In the genomic region with DNA sequence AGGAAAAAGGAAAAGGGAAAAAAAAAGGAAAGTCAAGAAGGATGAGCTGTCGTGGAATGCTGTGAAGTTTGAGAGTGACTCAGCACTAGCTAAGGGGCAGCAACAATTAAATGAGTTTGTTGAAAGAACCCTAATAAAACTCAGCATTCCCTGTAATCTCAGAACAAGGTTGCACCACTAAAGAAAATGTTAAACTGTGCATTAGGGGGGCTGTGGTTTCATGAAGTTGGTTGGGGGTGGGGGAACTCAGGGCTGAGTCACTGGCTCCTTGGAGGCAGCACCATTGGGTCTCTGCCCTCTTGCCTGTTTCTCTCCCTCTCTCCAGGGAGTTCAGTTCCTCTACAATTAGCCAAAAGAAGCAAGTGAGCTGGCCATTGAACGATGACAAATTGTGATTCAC, we compare ENCODE assay signal across 10 cellular contexts.
DNase-seq lines count a peak whose midpoint lies in the region; ATAC-seq and TF ChIP-seq lines count a peak whose summit lies in the region.
"Had no signal": no experiment of that assay in that cellular context is flagged by ENCODE, and none has a peak within 500 bp of the region (broad histone marks: within the 10 kb centered on the region; RNA-seq: fewer than 3 reads in every experiment).

No MANE protein-coding gene starts in this region.

- H3K9me3 ChIP-seq in RWPE2 (ENCODE audit: severe bottlenecking), result peaks cover 5% of the 10 kb centered on the region
- H3K9me3 ChIP-seq: psoas muscle had no signal

- ATAC-seq in RWPE2 (ENCODE audit: low read depth) (peak; percentile 88), HG02759 (IDR thresholded peaks at IDR 0.05; ENCODE audit: unreplicated experiment) (no peak), GM18907 (IDR thresholded peaks at IDR 0.05; ENCODE audit: unreplicated experiment) (no peak)

- H3K27me3 ChIP-seq in RWPE2 (ENCODE audit: insufficient read depth, poor library complexity, severe bottlenecking), result no peaks in the 10 kb centered on the region

- peaks cover 47% of the 10 kb centered on the region for H3K4me1 ChIP-seq in RWPE2 (ENCODE audit: insufficient read depth, poor library complexity, severe bottlenecking)

- peaks cover 56% of the 10 kb centered on the region for H3K36me3 ChIP-seq in RWPE2 (ENCODE audit: low read depth)

- H3K27ac ChIP-seq in RWPE2 (ENCODE audit: poor library complexity, severe bottlenecking), result peak overlapping the region; percentile 99
- H3K27ac ChIP-seq: psoas muscle had no signal

- TF ChIP-seq CTCF in RWPE2 (IDR thresholded peaks at IDR 0.05; ENCODE audit: poor library complexity, severe bottlenecking), result no peak
- TF ChIP-seq CTCF in fibroblast of mammary gland (conservative IDR thresholded peaks at IDR 0.05; ENCODE audit: control insufficient read depth, insufficient read depth, low read depth, low read length), result no peak

- H3K4me3 ChIP-seq in RWPE2 (ENCODE audit: severe bottlenecking) (peak overlapping the region; percentile 42), fibroblast of mammary gland (ENCODE audit: control insufficient read depth, low read depth, low read length) (peak overlapping the region; percentile 98)
- H3K4me3 ChIP-seq: psoas muscle had no signal

- DNase-seq in EH (ENCODE audit: low read depth), result peak; percentile 99
- peak; percentile 85 for DNase-seq in RWPE2 (ENCODE audit: low spot score)
- peak; percentile 100 for DNase-seq in fibroblast of mammary gland (ENCODE audit: low read depth)
- peak; percentile 98 for DNase-seq in renal cortical epithelial cell (ENCODE audit: low read depth)
- no peak for DNase-seq in NCI-H1092 treated with DMSO at 0.1 percent for 48 hours (lab: John Stamatoyannopoulos, UW)
- DNase-seq in activated T-cell treated with anti-CD3 and anti-CD28 coated beads, Interleukin-2, amount 50 U/mL, for 1 hour, result no peak
- DNase-seq: NCI-H2171 treated with DMSO at 0.1 percent for 48 hours had no signal

Comparison
In these comparisons a context has a peak if more than half of its experiments do, and no peak if none do; other contexts are left out.
1. DNase-seq: peak in EH (single experiment), RWPE2 (single experiment), fibroblast of mammary gland (single experiment) and renal cortical epithelial cell (single experiment); none in NCI-H1092 treated with DMSO at 0.1 percent for 48 hours (single experiment) and activated T-cell treated with anti-CD3 and anti-CD28 coated beads, Interleukin-2, amount 50 U/mL, for 1 hour (single experiment).